ENCODE assay signal across 9 cellular contexts in genomic region chr1:153534226-153534932, GRCh38. TPM values are rescaled to one million over a fixed set of nuclear protein-coding genes. Genes with fewer than 3 reads are reported as not detected.
A peak's percentile ranks its signal among the peaks of the same experiment; 100 is the strongest.
DNase-seq lines count a peak whose midpoint lies in the region; ATAC-seq and TF ChIP-seq lines count a peak whose summit lies in the region.
"Had no signal": no experiment of that assay in that cellular context is flagged by ENCODE, and none has a peak within 500 bp of the region (broad histone marks: within the 10 kb centered on the region; RNA-seq: fewer than 3 reads in every experiment).

No MANE protein-coding gene starts in this region.

- peak overlapping the region; percentile 73; the same call in 1 of the 3 replicates for H3K4me3 Mint-ChIP-seq in GM23338
- peak overlapping the region; percentile 98 for H3K4me3 Mint-ChIP-seq in activated CD8-positive, alpha-beta T cell treated with anti-CD3 and anti-CD28 coated beads, Interleukin-2, amount 10 ng/mL, durations not matched to agents 7 days and 5 days

- H3K27ac Mint-ChIP-seq in GM23338, result no peak overlapping the region
- peak overlapping the region; percentile 99 for H3K27ac Mint-ChIP-seq in activated CD8-positive, alpha-beta T cell treated with anti-CD3 and anti-CD28 coated beads, Interleukin-2, amount 10 ng/mL, durations not matched to agents 7 days and 5 days

- H3K4me1 ChIP-seq in GM23338 (ENCODE audit: insufficient read depth), result peaks cover 37% of the 10 kb centered on the region
- H3K4me1 ChIP-seq in smooth muscle cell (ENCODE audit: low read depth), result peaks cover 16% of the 10 kb centered on the region

- H3K9me3 Mint-ChIP-seq in GM23338, result no peaks in the 10 kb centered on the region
- no peaks in the 10 kb centered on the region for H3K9me3 Mint-ChIP-seq in activated CD8-positive, alpha-beta T cell treated with anti-CD3 and anti-CD28 coated beads, Interleukin-2, amount 10 ng/mL, durations not matched to agents 7 days and 5 days (ENCODE audit: insufficient read depth)

- H2AFZ ChIP-seq in GM23338 (no peak overlapping the region), smooth muscle cell (ENCODE audit: low read depth) (no peak overlapping the region)

- H3K36me3 Mint-ChIP-seq in GM23338 (ENCODE audit: low read depth), result no peaks in the 10 kb centered on the region; the same call in 2 of the 3 replicates
- H3K36me3 Mint-ChIP-seq in activated CD8-positive, alpha-beta T cell treated with anti-CD3 and anti-CD28 coated beads, Interleukin-2, amount 10 ng/mL, durations not matched to agents 7 days and 5 days (ENCODE audit: low read depth), result peaks cover 34% of the 10 kb centered on the region

- H3K4me2 ChIP-seq in GM23338 (peak overlapping the region; percentile 78; the same call in 1 of the 2 replicates), smooth muscle cell (peak overlapping the region; percentile 88)

- H3F3A ChIP-seq in GM23338 (replicated peaks; ENCODE audit: low read depth) (peaks cover 16% of the 10 kb centered on the region; the same call in 1 of the 2 replicates), smooth muscle cell (ENCODE audit: low read depth) (peaks cover 19% of the 10 kb centered on the region)

- H3K4me1 Mint-ChIP-seq in GM23338, result peaks cover 43% of the 10 kb centered on the region
- peaks cover 69% of the 10 kb centered on the region for H3K4me1 Mint-ChIP-seq in activated CD8-positive, alpha-beta T cell treated with anti-CD3 and anti-CD28 coated beads, Interleukin-2, amount 10 ng/mL, durations not matched to agents 7 days and 5 days (ENCODE audit: low read depth)

- peaks cover 32% of the 10 kb centered on the region for H3K27me3 ChIP-seq in GM23338 (ENCODE audit: insufficient read depth)
- H3K27me3 ChIP-seq in smooth muscle cell (ENCODE audit: low read depth), result no peaks in the 10 kb centered on the region

- ATAC-seq in GM23338 (no peak), GM19395 (IDR thresholded peaks at IDR 0.05; ENCODE audit: unreplicated experiment) (no peak)
- ATAC-seq in activated CD8-positive, alpha-beta T cell treated with anti-CD3 and anti-CD28 coated beads, Interleukin-2, amount 10 ng/mL, durations not matched to agents 7 days and 5 days, result no peak

- TF ChIP-seq CTCF in GM23338 (conservative IDR thresholded peaks at IDR 0.05; ENCODE audit: low read depth in 2 of 2) (no peak), smooth muscle cell (IDR thresholded peaks at IDR 0.05; ENCODE audit: borderline replicate concordance, insufficient read depth, poor library complexity, severe bottlenecking) (no peak)

- H3K79me2 ChIP-seq in GM23338 (replicated peaks; ENCODE audit: insufficient read depth), result no peaks in the 10 kb centered on the region
- H3K79me2 ChIP-seq in smooth muscle cell (ENCODE audit: low read depth), result peaks cover 10% of the 10 kb centered on the region

- H4K20me1 ChIP-seq in GM23338 (replicated peaks; ENCODE audit: insufficient read depth), result no peaks in the 10 kb centered on the region
- peaks cover 6% of the 10 kb centered on the region for H4K20me1 ChIP-seq in smooth muscle cell (ENCODE audit: low read depth)

- peaks cover 35% of the 10 kb centered on the region for H3K27me3 Mint-ChIP-seq in GM23338 (ENCODE audit: insufficient read depth, low read depth, poor library complexity)
- no peaks in the 10 kb centered on the region for H3K27me3 Mint-ChIP-seq in activated CD8-positive, alpha-beta T cell treated with anti-CD3 and anti-CD28 coated beads, Interleukin-2, amount 10 ng/mL, durations not matched to agents 7 days and 5 days (ENCODE audit: low read depth)

- no peaks in the 10 kb centered on the region for H3K9me2 ChIP-seq in GM23338 (ENCODE audit: insufficient read depth)

- POLR2A ChIA-PET in activated CD8-positive, alpha-beta T cell treated with anti-CD3 and anti-CD28 coated beads, Interleukin-2, amount 10 ng/mL, durations not matched to agents 7 days and 5 days (lab: Charles Lee), result interaction anchor here (0.9 to 4.2 kb wide), 8 partner anchors 11 to 1771 kb away, joined by 3 to 89 read pairs (median 4); partner anchors contain the start of genes RPS27, S100A2 and S100A4

- peak overlapping the region; percentile 86 for H3K9ac ChIP-seq in smooth muscle cell (ENCODE audit: low read depth)

- DNase-seq in GM23338 (ENCODE audit: low spot score) (no peak), glomerular visceral epithelial cell (ENCODE audit: extremely low spot score) (peak; percentile 58), smooth muscle cell (lab: John Stamatoyannopoulos, UW; ENCODE audit: unreplicated experiment) (no peak), germinal center (ENCODE audit: low spot score) (no peak), DMS79 treated with DMSO at 0.1 percent for 48 hours (lab: John Stamatoyannopoulos, UW) (no peak), hypothalamus (lab: John Stamatoyannopoulos, UW) (no peak)
- DNase-seq in activated CD8-positive, alpha-beta T cell treated with anti-CD3 and anti-CD28 coated beads, Interleukin-2, amount 10 ng/mL, durations not matched to agents 7 days and 5 days, result no peak
- DNase-seq: stimulated activated CD4-positive, alpha-beta T cell treated with anti-CD3 and anti-CD28 coated beads, Interleukin-2, amount 100 ng/mL, for 48 hours had no signal

- H3K4me3 ChIP-seq in GM23338 (no peak overlapping the region), smooth muscle cell (peak overlapping the region; percentile 61)

- 75% methylated on average over 7 of the region's 7 CpGs for WGBS in smooth muscle cell (ENCODE audit: low lambda C conversion rate)

- CTCF ChIA-PET in activated CD8-positive, alpha-beta T cell treated with anti-CD3 and anti-CD28 coated beads, Interleukin-2, amount 10 ng/mL, durations not matched to agents 7 days and 5 days (lab: Charles Lee), result interaction anchor here (1.0 to 8.3 kb wide), 12 partner anchors 14 to 453 kb away, joined by 3 to 245 read pairs (median 16); partner anchors contain the start of genes CHTOP, S100A14, S100A2 and S100A3

- no peak overlapping the region for H3K27ac ChIP-seq in GM23338 (ENCODE audit: low read depth)
- peak overlapping the region; percentile 93 for H3K27ac ChIP-seq in smooth muscle cell (ENCODE audit: low read depth)

- no peaks in the 10 kb centered on the region for H3K9me3 ChIP-seq in smooth muscle cell (replicated peaks; ENCODE audit: low read depth)

- H3K36me3 ChIP-seq in GM23338 (ENCODE audit: insufficient read depth) (no peaks in the 10 kb centered on the region), smooth muscle cell (ENCODE audit: low read depth) (no peaks in the 10 kb centered on the region)

TF ChIP-seq in GM23338, 12 proteins besides CTCF, POLR2A, EP300 and RAD21 (continues in another document):
- TF ChIP-seq POLR2AphosphoS5 (IDR thresholded peaks at IDR 0.05; ENCODE audit: low read depth), result no peak

RNA-seq across cellular contexts. Expression of gene S100A6, which starts 1.4 kb away (rescaled TPM):
- total RNA-seq in GM23338 (2014; rRNA removed; shearing (Covaris generic)), result 7.3 and 9.4 TPM in 2 replicates
- polyA plus RNA-seq in GM23338 (2016; fragmentation: Nextera tagmentation; extraction: Ambion mirVana) (77.5 and 98.0 TPM in 2 replicates), smooth muscle cell (1,358 and 1,471 TPM in 2 replicates)
- 100 to 1,000 TPM; 425 to 431 TPM for total RNA-seq in activated CD8-positive, alpha-beta T cell treated with anti-CD3 and anti-CD28 coated beads, Interleukin-2, amount 10 ng/mL, durations not matched to agents 7 days and 5 days
- 410 and 499 TPM in 2 replicates for total RNA-seq in smooth muscle cell

RNA-seq across cellular contexts. Expression of gene S100A5, which starts 6.4 kb away (rescaled TPM):
- not detected in 2 replicates for total RNA-seq in GM23338 (2014; rRNA removed; shearing (Covaris generic))
- polyA plus RNA-seq in GM23338 (2016; fragmentation: Nextera tagmentation; extraction: Ambion mirVana), result 0.47 TPM in 1 of 2 replicates, not detected in the other
- 1 to 10 TPM; 1.8 to 1.9 TPM for total RNA-seq in activated CD8-positive, alpha-beta T cell treated with anti-CD3 and anti-CD28 coated beads, Interleukin-2, amount 10 ng/mL, durations not matched to agents 7 days and 5 days
- total RNA-seq in smooth muscle cell, result 1.6 and 5.7 TPM in 2 replicates
- polyA plus RNA-seq in smooth muscle cell, result 4.8 and 6.2 TPM in 2 replicates

RNA-seq across cellular contexts. Expression of gene S100A4, which starts 11.2 kb away (rescaled TPM):
- 8.2 and 14.2 TPM in 2 replicates for total RNA-seq in GM23338 (2014; rRNA removed; shearing (Covaris generic))
- 34.6 and 36.0 TPM in 2 replicates for polyA plus RNA-seq in GM23338 (2016; fragmentation: Nextera tagmentation; extraction: Ambion mirVana)
- total RNA-seq in activated CD8-positive, alpha-beta T cell treated with anti-CD3 and anti-CD28 coated beads, Interleukin-2, amount 10 ng/mL, durations not matched to agents 7 days and 5 days, result 100 to 1,000 TPM; 628 to 665 TPM
- total RNA-seq in smooth muscle cell, result 1,139 and 1,222 TPM in 2 replicates
- 1,491 and 1,802 TPM in 2 replicates for polyA plus RNA-seq in smooth muscle cell

RNA-seq across cellular contexts. Expression of gene S100A3, which starts 14.7 kb away (rescaled TPM):
- not detected in 2 replicates for total RNA-seq in GM23338 (2014; rRNA removed; shearing (Covaris generic))
- not detected in 2 replicates for polyA plus RNA-seq in GM23338 (2016; fragmentation: Nextera tagmentation; extraction: Ambion mirVana)
- not detected for total RNA-seq in activated CD8-positive, alpha-beta T cell treated with anti-CD3 and anti-CD28 coated beads, Interleukin-2, amount 10 ng/mL, durations not matched to agents 7 days and 5 days
- 11.2 and 13.9 TPM in 2 replicates for total RNA-seq in smooth muscle cell
- 18.0 and 19.8 TPM in 2 replicates for polyA plus RNA-seq in smooth muscle cell

RNA-seq across cellular contexts. Expression of gene S100A2, which starts 31.3 kb away (rescaled TPM):
- 0.66 TPM in 1 of 2 replicates, not detected in the other for total RNA-seq in GM23338 (2014; rRNA removed; shearing (Covaris generic))
- polyA plus RNA-seq in GM23338 (2016; fragmentation: Nextera tagmentation; extraction: Ambion mirVana), result 0.89 and 1.1 TPM in 2 replicates
- total RNA-seq in activated CD8-positive, alpha-beta T cell treated with anti-CD3 and anti-CD28 coated beads, Interleukin-2, amount 10 ng/mL, durations not matched to agents 7 days and 5 days, result under 1 TPM in 1 of 2 experiments, not detected in 1; 0.63 TPM
- total RNA-seq in smooth muscle cell, result 2.3 and 7.3 TPM in 2 replicates
- 16.6 and 20.4 TPM in 2 replicates for polyA plus RNA-seq in smooth muscle cell

Comparison
In these comparisons a context has a peak if more than half of its experiments do, and no peak if none do; other contexts are left out.
1. RNA of gene S100A6, which starts 1.4 kb away (total RNA-seq): 410 to 499 TPM in smooth muscle cell and 425 to 431 TPM in activated CD8-positive, alpha-beta T cell treated with anti-CD3 and anti-CD28 coated beads, Interleukin-2, amount 10 ng/mL, durations not matched to agents 7 days and 5 days; 7.3 to 9.4 TPM in GM23338; every median in the first group is over 10 times any median in the second.
2. RNA of gene S100A4, which starts 11.2 kb away (total RNA-seq): 1,139 to 1,222 TPM in smooth muscle cell and 628 to 665 TPM in activated CD8-positive, alpha-beta T cell treated with anti-CD3 and anti-CD28 coated beads, Interleukin-2, amount 10 ng/mL, durations not matched to agents 7 days and 5 days; 8.2 to 14.2 TPM in GM23338; every median in the first group is over 10 times any median in the second.